ENCODE assay signal across 1 cellular context in the genomic region with DNA sequence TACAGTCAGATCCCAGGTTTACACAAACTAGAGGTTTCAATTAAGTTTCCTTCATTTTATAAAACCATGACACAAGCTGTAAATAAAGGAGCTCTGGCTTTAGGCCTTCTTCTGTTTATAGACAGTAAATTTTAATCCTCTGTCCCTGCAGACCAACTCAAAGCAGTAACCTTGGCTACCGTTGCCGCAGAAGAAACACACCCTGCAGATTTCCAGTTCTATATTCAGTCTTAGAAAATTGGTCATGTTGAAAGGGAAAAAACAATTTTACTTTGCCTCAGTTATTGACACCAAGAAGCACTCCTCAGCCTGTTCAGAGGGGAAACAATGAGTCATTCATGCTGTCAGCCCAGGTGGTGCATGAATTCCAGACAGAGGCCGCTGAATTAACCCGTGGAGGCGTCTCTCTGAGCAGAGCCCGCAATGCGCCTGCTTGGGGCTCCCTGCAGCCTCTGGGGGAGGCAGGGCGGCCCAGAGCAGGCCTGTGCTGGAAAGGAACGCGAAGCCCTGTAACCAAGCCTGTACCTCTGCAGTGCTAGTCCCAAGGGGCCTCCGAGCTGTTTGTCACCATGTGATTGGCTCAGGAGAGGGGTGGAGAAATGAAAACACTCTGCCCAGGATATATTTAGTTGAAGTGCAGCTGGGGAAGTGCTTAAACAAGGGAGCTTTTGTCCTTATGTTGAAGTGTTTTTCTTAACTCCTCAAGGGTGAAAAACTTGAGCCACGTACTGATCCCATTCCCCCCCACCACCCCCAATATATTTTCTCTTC.
TF ChIP-seq lines count a peak whose summit lies in the region.

No MANE protein-coding gene starts in this region.

TF ChIP-seq in K562, 482 proteins besides CTCF, POLR2A, EP300 and RAD21 (continued from another document and continues in another):
- peak; percentile 60; the same call in 1 of the 2 replicates for TF ChIP-seq CTBP1 (IDR thresholded peaks at IDR 0.05; ENCODE audit: borderline replicate concordance)
- no peak for TF ChIP-seq NUFIP1 (IDR thresholded peaks at IDR 0.05; ENCODE audit: partially characterized antibody)
- peak; percentile 91 to 93 for TF ChIP-seq NRF1 (conservative IDR thresholded peaks at IDR 0.05 in 1 of 2, IDR thresholded peaks at IDR 0.05 in 1 of 2)
- TF ChIP-seq ZNF785 (CRISPR knock-in tag; IDR thresholded peaks at IDR 0.05), result no peak
- no peak for TF ChIP-seq SAFB2 (IDR thresholded peaks at IDR 0.05; ENCODE audit: borderline replicate concordance, low read depth, low read length, severe bottlenecking)
- TF ChIP-seq, protein P1, sequence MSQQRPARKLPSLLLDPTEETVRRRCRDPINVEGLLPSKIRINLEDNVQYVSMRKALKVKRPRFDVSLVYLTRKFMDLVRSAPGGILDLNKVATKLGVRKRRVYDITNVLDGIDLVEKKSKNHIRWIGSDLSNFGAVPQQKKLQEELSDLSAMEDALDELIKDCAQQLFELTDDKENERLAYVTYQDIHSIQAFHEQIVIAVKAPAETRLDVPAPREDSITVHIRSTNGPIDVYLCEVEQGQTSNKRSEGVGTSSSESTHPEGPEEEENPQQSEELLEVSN (IDR thresholded peaks at IDR 0.05; ENCODE audit: borderline replicate concordance in 1 of 2, extremely low read depth in 1 of 2, insufficient read depth in 1 of 2, insufficient read length in 1 of 2, low read depth in 1 of 2, low read length in 1 of 2, poor library complexity in 1 of 2, severe bottlenecking in 1 of 2), result peak; percentile 49 to 70
- TF ChIP-seq SRSF1 (IDR thresholded peaks at IDR 0.05; ENCODE audit: low read depth, low read length), result no peak
- no peak for TF ChIP-seq ZNF764 (CRISPR knock-in tag; IDR thresholded peaks at IDR 0.05; ENCODE audit: low read depth)
- TF ChIP-seq, protein P2, sequence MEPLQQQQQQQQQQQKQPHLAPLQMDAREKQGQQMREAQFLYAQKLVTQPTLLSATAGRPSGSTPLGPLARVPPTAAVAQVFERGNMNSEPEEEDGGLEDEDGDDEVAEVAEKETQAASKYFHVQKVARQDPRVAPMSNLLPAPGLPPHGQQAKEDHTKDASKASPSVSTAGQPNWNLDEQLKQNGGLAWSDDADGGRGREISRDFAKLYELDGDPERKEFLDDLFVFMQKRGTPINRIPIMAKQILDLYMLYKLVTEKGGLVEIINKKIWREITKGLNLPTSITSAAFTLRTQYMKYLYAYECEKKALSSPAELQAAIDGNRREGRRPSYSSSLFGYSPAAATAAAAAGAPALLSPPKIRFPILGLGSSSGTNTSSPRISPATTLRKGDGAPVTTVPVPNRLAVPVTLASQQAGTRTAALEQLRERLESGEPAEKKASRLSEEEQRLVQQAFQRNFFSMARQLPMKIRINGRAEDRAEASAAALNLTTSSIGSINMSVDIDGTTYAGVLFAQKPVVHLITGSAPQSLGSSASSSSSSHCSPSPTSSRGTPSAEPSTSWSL (CRISPR knock-in tag; IDR thresholded peaks at IDR 0.05; ENCODE audit: borderline replicate concordance), result no peak
- TF ChIP-seq, protein P3, sequence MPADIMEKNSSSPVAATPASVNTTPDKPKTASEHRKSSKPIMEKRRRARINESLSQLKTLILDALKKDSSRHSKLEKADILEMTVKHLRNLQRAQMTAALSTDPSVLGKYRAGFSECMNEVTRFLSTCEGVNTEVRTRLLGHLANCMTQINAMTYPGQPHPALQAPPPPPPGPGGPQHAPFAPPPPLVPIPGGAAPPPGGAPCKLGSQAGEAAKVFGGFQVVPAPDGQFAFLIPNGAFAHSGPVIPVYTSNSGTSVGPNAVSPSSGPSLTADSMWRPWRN (IDR thresholded peaks at IDR 0.05; ENCODE audit: low read depth), result no peak
- TF ChIP-seq, protein P4, sequence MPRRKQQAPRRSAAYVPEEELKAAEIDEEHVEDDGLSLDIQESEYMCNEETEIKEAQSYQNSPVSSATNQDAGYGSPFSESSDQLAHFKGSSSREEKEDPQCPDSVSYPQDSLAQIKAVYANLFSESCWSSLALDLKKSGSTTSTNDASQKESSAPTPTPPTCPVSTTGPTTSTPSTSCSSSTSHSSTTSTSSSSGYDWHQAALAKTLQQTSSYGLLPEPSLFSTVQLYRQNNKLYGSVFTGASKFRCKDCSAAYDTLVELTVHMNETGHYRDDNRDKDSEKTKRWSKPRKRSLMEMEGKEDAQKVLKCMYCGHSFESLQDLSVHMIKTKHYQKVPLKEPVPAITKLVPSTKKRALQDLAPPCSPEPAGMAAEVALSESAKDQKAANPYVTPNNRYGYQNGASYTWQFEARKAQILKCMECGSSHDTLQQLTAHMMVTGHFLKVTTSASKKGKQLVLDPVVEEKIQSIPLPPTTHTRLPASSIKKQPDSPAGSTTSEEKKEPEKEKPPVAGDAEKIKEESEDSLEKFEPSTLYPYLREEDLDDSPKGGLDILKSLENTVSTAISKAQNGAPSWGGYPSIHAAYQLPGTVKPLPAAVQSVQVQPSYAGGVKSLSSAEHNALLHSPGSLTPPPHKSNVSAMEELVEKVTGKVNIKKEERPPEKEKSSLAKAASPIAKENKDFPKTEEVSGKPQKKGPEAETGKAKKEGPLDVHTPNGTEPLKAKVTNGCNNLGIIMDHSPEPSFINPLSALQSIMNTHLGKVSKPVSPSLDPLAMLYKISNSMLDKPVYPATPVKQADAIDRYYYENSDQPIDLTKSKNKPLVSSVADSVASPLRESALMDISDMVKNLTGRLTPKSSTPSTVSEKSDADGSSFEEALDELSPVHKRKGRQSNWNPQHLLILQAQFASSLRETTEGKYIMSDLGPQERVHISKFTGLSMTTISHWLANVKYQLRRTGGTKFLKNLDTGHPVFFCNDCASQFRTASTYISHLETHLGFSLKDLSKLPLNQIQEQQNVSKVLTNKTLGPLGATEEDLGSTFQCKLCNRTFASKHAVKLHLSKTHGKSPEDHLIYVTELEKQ (CRISPR knock-in tag; IDR thresholded peaks at IDR 0.05), result no peak
- TF ChIP-seq ZKSCAN1 (IDR thresholded peaks at IDR 0.05; ENCODE audit: low read depth, low read length), result 0 out of 2 replicates have a peak, but pooled peaks have one; percentile 60
- no peak for TF ChIP-seq EHMT2 (IDR thresholded peaks at IDR 0.05)
- TF ChIP-seq NR4A1 (CRISPR knock-in tag; IDR thresholded peaks at IDR 0.05), result no peak
- 0 out of 2 replicates have a peak, but pooled peaks have one; percentile 21 for TF ChIP-seq NR4A1 (tag; IDR thresholded peaks at IDR 0.05)
- TF ChIP-seq, protein P5, sequence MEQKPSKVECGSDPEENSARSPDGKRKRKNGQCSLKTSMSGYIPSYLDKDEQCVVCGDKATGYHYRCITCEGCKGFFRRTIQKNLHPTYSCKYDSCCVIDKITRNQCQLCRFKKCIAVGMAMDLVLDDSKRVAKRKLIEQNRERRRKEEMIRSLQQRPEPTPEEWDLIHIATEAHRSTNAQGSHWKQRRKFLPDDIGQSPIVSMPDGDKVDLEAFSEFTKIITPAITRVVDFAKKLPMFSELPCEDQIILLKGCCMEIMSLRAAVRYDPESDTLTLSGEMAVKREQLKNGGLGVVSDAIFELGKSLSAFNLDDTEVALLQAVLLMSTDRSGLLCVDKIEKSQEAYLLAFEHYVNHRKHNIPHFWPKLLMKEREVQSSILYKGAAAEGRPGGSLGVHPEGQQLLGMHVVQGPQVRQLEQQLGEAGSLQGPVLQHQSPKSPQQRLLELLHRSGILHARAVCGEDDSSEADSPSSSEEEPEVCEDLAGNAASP (IDR thresholded peaks at IDR 0.05), result no peak
- TF ChIP-seq LARP7 (IDR thresholded peaks at IDR 0.05), result no peak
- TF ChIP-seq CBX2 (IDR thresholded peaks at IDR 0.05; ENCODE audit: insufficient read depth, low read length, poor library complexity, severe bottlenecking), result no peak
- no peak for TF ChIP-seq CBX5 (IDR thresholded peaks at IDR 0.05; ENCODE audit: borderline replicate concordance, low read depth)
- TF ChIP-seq, protein P6, sequence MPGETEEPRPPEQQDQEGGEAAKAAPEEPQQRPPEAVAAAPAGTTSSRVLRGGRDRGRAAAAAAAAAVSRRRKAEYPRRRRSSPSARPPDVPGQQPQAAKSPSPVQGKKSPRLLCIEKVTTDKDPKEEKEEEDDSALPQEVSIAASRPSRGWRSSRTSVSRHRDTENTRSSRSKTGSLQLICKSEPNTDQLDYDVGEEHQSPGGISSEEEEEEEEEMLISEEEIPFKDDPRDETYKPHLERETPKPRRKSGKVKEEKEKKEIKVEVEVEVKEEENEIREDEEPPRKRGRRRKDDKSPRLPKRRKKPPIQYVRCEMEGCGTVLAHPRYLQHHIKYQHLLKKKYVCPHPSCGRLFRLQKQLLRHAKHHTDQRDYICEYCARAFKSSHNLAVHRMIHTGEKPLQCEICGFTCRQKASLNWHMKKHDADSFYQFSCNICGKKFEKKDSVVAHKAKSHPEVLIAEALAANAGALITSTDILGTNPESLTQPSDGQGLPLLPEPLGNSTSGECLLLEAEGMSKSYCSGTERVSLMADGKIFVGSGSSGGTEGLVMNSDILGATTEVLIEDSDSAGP (CRISPR knock-in tag; IDR thresholded peaks at IDR 0.05), result no peak
- TF ChIP-seq HCFC1 (IDR thresholded peaks at IDR 0.05; ENCODE audit: low read depth, low read length), result no peak
- TF ChIP-seq TAF7 (tag; IDR thresholded peaks at IDR 0.05), result no peak
- TF ChIP-seq SP1 (CRISPR knock-in tag; IDR thresholded peaks at IDR 0.05), result no peak
- no peak for TF ChIP-seq SNRNP70 (optimal IDR thresholded peaks at IDR 0.05; ENCODE audit: low read depth, low read length)
- TF ChIP-seq BCOR (IDR thresholded peaks at IDR 0.05), result no peak
- TF ChIP-seq, protein P7, sequence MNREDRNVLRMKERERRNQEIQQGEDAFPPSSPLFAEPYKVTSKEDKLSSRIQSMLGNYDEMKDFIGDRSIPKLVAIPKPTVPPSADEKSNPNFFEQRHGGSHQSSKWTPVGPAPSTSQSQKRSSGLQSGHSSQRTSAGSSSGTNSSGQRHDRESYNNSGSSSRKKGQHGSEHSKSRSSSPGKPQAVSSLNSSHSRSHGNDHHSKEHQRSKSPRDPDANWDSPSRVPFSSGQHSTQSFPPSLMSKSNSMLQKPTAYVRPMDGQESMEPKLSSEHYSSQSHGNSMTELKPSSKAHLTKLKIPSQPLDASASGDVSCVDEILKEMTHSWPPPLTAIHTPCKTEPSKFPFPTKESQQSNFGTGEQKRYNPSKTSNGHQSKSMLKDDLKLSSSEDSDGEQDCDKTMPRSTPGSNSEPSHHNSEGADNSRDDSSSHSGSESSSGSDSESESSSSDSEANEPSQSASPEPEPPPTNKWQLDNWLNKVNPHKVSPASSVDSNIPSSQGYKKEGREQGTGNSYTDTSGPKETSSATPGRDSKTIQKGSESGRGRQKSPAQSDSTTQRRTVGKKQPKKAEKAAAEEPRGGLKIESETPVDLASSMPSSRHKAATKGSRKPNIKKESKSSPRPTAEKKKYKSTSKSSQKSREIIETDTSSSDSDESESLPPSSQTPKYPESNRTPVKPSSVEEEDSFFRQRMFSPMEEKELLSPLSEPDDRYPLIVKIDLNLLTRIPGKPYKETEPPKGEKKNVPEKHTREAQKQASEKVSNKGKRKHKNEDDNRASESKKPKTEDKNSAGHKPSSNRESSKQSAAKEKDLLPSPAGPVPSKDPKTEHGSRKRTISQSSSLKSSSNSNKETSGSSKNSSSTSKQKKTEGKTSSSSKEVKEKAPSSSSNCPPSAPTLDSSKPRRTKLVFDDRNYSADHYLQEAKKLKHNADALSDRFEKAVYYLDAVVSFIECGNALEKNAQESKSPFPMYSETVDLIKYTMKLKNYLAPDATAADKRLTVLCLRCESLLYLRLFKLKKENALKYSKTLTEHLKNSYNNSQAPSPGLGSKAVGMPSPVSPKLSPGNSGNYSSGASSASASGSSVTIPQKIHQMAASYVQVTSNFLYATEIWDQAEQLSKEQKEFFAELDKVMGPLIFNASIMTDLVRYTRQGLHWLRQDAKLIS (CRISPR knock-in tag; IDR thresholded peaks at IDR 0.05), result 0 out of 2 replicates have a peak, but pooled peaks have one; percentile 59
- TF ChIP-seq CBFA2T2 (conservative IDR thresholded peaks at IDR 0.05), result peak; percentile 21; the same call in 1 of the 2 replicates
- TF ChIP-seq, protein P8, sequence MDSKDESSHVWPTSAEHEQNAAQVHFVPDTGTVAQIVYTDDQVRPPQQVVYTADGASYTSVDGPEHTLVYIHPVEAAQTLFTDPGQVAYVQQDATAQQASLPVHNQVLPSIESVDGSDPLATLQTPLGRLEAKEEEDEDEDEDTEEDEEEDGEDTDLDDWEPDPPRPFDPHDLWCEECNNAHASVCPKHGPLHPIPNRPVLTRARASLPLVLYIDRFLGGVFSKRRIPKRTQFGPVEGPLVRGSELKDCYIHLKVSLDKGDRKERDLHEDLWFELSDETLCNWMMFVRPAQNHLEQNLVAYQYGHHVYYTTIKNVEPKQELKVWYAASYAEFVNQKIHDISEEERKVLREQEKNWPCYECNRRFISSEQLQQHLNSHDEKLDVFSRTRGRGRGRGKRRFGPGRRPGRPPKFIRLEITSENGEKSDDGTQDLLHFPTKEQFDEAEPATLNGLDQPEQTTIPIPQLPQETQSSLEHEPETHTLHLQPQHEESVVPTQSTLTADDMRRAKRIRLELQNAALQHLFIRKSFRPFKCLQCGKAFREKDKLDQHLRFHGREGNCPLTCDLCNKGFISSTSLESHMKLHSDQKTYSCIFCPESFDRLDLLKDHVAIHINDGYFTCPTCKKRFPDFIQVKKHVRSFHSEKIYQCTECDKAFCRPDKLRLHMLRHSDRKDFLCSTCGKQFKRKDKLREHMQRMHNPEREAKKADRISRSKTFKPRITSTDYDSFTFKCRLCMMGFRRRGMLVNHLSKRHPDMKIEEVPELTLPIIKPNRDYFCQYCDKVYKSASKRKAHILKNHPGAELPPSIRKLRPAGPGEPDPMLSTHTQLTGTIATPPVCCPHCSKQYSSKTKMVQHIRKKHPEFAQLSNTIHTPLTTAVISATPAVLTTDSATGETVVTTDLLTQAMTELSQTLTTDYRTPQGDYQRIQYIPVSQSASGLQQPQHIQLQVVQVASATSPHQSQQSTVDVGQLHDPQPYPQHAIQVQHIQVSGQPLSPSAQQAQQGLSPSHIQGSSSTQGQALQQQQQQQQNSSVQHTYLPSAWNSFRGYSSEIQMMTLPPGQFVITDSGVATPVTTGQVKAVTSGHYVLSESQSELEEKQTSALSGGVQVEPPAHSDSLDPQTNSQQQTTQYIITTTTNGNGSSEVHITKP (IDR thresholded peaks at IDR 0.05; ENCODE audit: partially characterized antibody), result peak; percentile 77
- TF ChIP-seq BDP1 (IDR thresholded peaks at IDR 0.05; ENCODE audit: insufficient read depth, insufficient read length), result no peak
- no peak for TF ChIP-seq BRF1 (IDR thresholded peaks at IDR 0.05; ENCODE audit: borderline replicate concordance, extremely low read depth, insufficient read length)
- TF ChIP-seq, protein P9, sequence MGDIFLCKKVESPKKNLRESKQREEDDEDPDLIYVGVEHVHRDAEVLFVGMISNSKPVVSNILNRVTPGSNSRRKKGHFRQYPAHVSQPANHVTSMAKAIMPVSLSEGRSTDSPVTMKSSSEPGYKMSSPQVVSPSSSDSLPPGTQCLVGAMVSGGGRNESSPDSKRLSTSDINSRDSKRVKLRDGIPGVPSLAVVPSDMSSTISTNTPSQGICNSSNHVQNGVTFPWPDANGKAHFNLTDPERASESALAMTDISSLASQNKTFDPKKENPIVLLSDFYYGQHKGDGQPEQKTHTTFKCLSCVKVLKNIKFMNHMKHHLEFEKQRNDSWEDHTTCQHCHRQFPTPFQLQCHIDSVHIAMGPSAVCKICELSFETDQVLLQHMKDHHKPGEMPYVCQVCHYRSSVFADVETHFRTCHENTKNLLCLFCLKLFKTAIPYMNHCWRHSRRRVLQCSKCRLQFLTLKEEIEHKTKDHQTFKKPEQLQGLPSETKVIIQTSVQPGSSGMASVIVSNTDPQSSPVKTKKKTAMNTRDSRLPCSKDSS (IDR thresholded peaks at IDR 0.05; ENCODE audit: low read depth, partially characterized antibody), result no peak
- TF ChIP-seq ZNF316 (IDR thresholded peaks at IDR 0.05), result no peak
- peak; percentile 13; the same call in 1 of the 2 replicates for TF ChIP-seq ZNF644 (tag; IDR thresholded peaks at IDR 0.05; ENCODE audit: low read depth)
- TF ChIP-seq FOXK1 (CRISPR knock-in tag; IDR thresholded peaks at IDR 0.05; ENCODE audit: borderline replicate concordance), result no peak
- TF ChIP-seq TRIM24 (IDR thresholded peaks at IDR 0.05), result no peak
